In the genomic region with DNA sequence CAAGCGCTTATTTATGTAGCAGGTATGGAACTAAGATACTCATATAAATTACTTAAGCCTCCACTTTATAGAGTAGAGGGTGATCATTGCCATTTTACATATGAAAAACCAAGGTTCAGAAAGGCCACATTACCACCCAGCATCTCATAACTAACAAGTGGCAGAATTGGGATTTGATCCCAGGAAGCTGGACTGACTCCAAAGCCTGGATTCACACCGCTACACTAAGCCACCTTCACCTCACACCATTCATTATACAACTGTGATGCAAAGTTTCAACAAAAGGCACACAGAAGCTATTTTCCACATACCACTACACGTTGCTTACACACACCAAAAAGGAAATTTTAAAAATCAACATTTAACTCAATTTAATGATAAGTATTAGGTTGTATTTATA, we compare ENCODE assay signal across 29 cellular contexts.
"Had no signal": no experiment of that assay in that cellular context is flagged by ENCODE, and none has a peak within 500 bp of the region (broad histone marks: within the 10 kb centered on the region; RNA-seq: fewer than 3 reads in every experiment).

No MANE protein-coding gene starts in this region.

- H3K27me3 ChIP-seq: MG63, Peyer's patch, SJCRH30 had no signal

- H3K9ac ChIP-seq: SK-N-SH had no signal

- H3K36me3 ChIP-seq: MG63, Peyer's patch, SJCRH30 had no signal

- H3K4me3 ChIP-seq: MG63, Peyer's patch, SJCRH30 had no signal

- H3K9me3 ChIP-seq: MG63, Peyer's patch, SJCRH30, SK-N-SH had no signal

- H3K4me1 ChIP-seq: Peyer's patch, SJCRH30 had no signal

- DNase-seq: Kasumi-1, KG1, MG63, MV-4-11, NCI-H1092, NCI-H1105, NCI-H1417 treated with DMSO at 0.1 percent for 48 hours, NCI-H1436 treated with DMSO at 0.1 percent for 48 hours, NCI-H1694 treated with DMSO at 0.1 percent for 48 hours, NCI-H187 treated with DMSO at 0.1 percent for 48 hours, NCI-H2029, NCI-H2081, NCI-H2171 treated with DMSO at 0.1 percent for 48 hours, NCI-H2227 treated with DMSO at 0.1 percent for 48 hours, NCI-H345, NCI-H446, NCI-H510A treated with DMSO at 0.1 percent for 48 hours, NCI-H524 treated with DMSO at 0.1 percent for 48 hours, NCI-H526 treated with DMSO at 0.1 percent for 48 hours, NCI-H774, OCI-M1, Peyer's patch, SHP77, SIG-M5, SJCRH30, SK-N-SH, SW 1271, T-helper 1 cell had no signal

- H3K27ac ChIP-seq: Peyer's patch, RWPE1, SJCRH30 had no signal
